22 cellular contexts compared by ENCODE assay signal in genomic region chr3:41323860-41324259, GRCh38.
DNase-seq lines count a peak whose midpoint lies in the region; TF ChIP-seq lines count a peak whose summit lies in the region.
"Had no signal": no experiment of that assay in that cellular context is flagged by ENCODE, and none has a peak within 500 bp of the region (broad histone marks: within the 10 kb centered on the region; RNA-seq: fewer than 3 reads in every experiment).

No MANE protein-coding gene starts in this region.

- H3K4ac ChIP-seq in mesendoderm (ENCODE audit: low read depth, low read length) = no peak overlapping the region

- no peak overlapping the region for H2BK120ac ChIP-seq in mesendoderm (ENCODE audit: low read depth, low read length)

- H3K18ac ChIP-seq in mesendoderm (ENCODE audit: low read length) = no peak overlapping the region

- no peaks in the 10 kb centered on the region for H3K9me2 ChIP-seq in Loucy (replicated peaks; ENCODE audit: low read depth, low read length)

- H3K36me3 ChIP-seq in Loucy (ENCODE audit: insufficient read depth, low read length) (no peaks in the 10 kb centered on the region), WERI-Rb-1 (no peaks in the 10 kb centered on the region), mesendoderm (ENCODE audit: control insufficient read depth, insufficient read depth, low read length) (no peaks in the 10 kb centered on the region)

- H3K79me2 ChIP-seq in Loucy (ENCODE audit: insufficient read depth, low read length) = no peaks in the 10 kb centered on the region
- no peaks in the 10 kb centered on the region for H3K79me2 ChIP-seq in mesendoderm (ENCODE audit: control insufficient read depth, insufficient read depth, low read length)

- no peaks in the 10 kb centered on the region for H3K9me3 ChIP-seq in Loucy (ENCODE audit: insufficient read depth, low read depth, low read length)
- H3K9me3 ChIP-seq in WERI-Rb-1 (ENCODE audit: severe bottlenecking) = no peaks in the 10 kb centered on the region

- H3K27ac ChIP-seq in WERI-Rb-1 (no peak overlapping the region), mesendoderm (ENCODE audit: low read depth, low read length) (no peak overlapping the region)
- H3K27ac ChIP-seq: 22Rv1, C4-2B, SK-N-MC had no signal

- WGBS in mesendoderm (ENCODE audit: extremely low coverage, insufficient coverage, low lambda C conversion rate) = no CpG with 5 or more reads among the region's 1 CpG

- H2BK5ac ChIP-seq in mesendoderm (ENCODE audit: low read length) = no peak overlapping the region

- peak; percentile 12 for DNase-seq in DMS53 (lab: John Stamatoyannopoulos, UW)
- no peak for DNase-seq in DMS53 treated with DMSO at 0.1 percent for 48 hours (lab: John Stamatoyannopoulos, UW; ENCODE audit: unreplicated experiment)
- peak; percentile 38 for DNase-seq in WERI-Rb-1
- peak; percentile 24 for DNase-seq in mesendoderm
- DNase-seq in activated naive CD4-positive, alpha-beta T cell treated with anti-CD3 and anti-CD28 coated beads, Interleukin-2, amount 50 U/mL, for 16 hours = no peak
- no peak for DNase-seq in SIG-M5 (lab: John Stamatoyannopoulos, UW)
- DNase-seq in hippocampal formation (lab: John Stamatoyannopoulos, UW) = no peak
- DNase-seq: Calu3; CD8-positive, alpha-beta memory T cell; HCEC 1CT; IMR-90; KG1; NCI-H1048; NCI-H187; NCI-H2171 treated with DMSO at 0.1 percent for 48 hours; NCI-H446; NCI-H526 treated with DMSO at 0.1 percent for 48 hours; RPMI8226 had no signal

- H2AFZ ChIP-seq in Loucy (ENCODE audit: low read length) = peak overlapping the region; percentile 64

- no peak overlapping the region for H4K8ac ChIP-seq in mesendoderm (ENCODE audit: low read depth, low read length)

- no peaks in the 10 kb centered on the region for H3K27me3 ChIP-seq in Loucy (ENCODE audit: insufficient read depth, low read length, poor library complexity, severe bottlenecking)
- H3K27me3 ChIP-seq in WERI-Rb-1 (ENCODE audit: insufficient read depth, low read depth, severe bottlenecking) = no peaks in the 10 kb centered on the region
- no peaks in the 10 kb centered on the region for H3K27me3 ChIP-seq in mesendoderm (ENCODE audit: insufficient read depth, low read length, poor library complexity)

- no peaks in the 10 kb centered on the region for H3K79me1 ChIP-seq in mesendoderm (ENCODE audit: low read length)

- H4K5ac ChIP-seq in mesendoderm (ENCODE audit: low read length) = no peak overlapping the region

- H3K4me2 ChIP-seq in Loucy (ENCODE audit: low read depth, low read length, poor library complexity, severe bottlenecking) (peak overlapping the region; percentile 72), mesendoderm (ENCODE audit: low read length) (no peak overlapping the region)

- H2BK15ac ChIP-seq in mesendoderm (replicated peaks; ENCODE audit: low read depth) = no peak overlapping the region

- no peak overlapping the region for H3K56ac ChIP-seq in mesendoderm (ENCODE audit: low read length)

- H3K9ac ChIP-seq in Loucy (ENCODE audit: low read depth, low read length, poor library complexity, severe bottlenecking) (peak overlapping the region; percentile 22), mesendoderm (ENCODE audit: low read length) (no peak overlapping the region)

- H3K4me3 ChIP-seq in Loucy (ENCODE audit: low read length, poor library complexity, severe bottlenecking) (peak overlapping the region; percentile 25), WERI-Rb-1 (ENCODE audit: low read depth, low read length) (no peak overlapping the region), mesendoderm (ENCODE audit: low read length) (no peak overlapping the region)
- H3K4me3 ChIP-seq: SK-N-MC had no signal

- no peaks in the 10 kb centered on the region for H3F3A ChIP-seq in Loucy (ENCODE audit: low read depth)

- H3K4me1 ChIP-seq in Loucy (ENCODE audit: insufficient read depth, low read length, poor library complexity, severe bottlenecking) (peaks cover 22% of the 10 kb centered on the region), mesendoderm (ENCODE audit: control insufficient read depth, low read depth, low read length) (peaks cover 9% of the 10 kb centered on the region)

- no peak overlapping the region for H2AK5ac ChIP-seq in mesendoderm (ENCODE audit: low read length)

- H4K20me1 ChIP-seq in Loucy (ENCODE audit: insufficient read depth, low read length, poor library complexity, severe bottlenecking) = no peaks in the 10 kb centered on the region

- H3K23ac ChIP-seq in mesendoderm (ENCODE audit: low read length) = no peak overlapping the region

- no peak for TF ChIP-seq CTCF in Loucy (conservative IDR thresholded peaks at IDR 0.05; ENCODE audit: low read length)
- no peak for TF ChIP-seq CTCF in WERI-Rb-1 (IDR thresholded peaks at IDR 0.05; ENCODE audit: low read depth, low read length)

Comparison
In these comparisons a context has a peak if more than half of its experiments do, and no peak if none do; other contexts are left out.
1. DNase-seq: peak in DMS53 (single experiment), WERI-Rb-1 (single experiment) and mesendoderm (single experiment); none in DMS53 treated with DMSO at 0.1 percent for 48 hours (single experiment), activated naive CD4-positive, alpha-beta T cell treated with anti-CD3 and anti-CD28 coated beads, Interleukin-2, amount 50 U/mL, for 16 hours (single experiment), SIG-M5 (single experiment) and hippocampal formation (0 of 2).